Comparison of ENCODE assay signal across 9 cellular contexts in the genomic region with DNA sequence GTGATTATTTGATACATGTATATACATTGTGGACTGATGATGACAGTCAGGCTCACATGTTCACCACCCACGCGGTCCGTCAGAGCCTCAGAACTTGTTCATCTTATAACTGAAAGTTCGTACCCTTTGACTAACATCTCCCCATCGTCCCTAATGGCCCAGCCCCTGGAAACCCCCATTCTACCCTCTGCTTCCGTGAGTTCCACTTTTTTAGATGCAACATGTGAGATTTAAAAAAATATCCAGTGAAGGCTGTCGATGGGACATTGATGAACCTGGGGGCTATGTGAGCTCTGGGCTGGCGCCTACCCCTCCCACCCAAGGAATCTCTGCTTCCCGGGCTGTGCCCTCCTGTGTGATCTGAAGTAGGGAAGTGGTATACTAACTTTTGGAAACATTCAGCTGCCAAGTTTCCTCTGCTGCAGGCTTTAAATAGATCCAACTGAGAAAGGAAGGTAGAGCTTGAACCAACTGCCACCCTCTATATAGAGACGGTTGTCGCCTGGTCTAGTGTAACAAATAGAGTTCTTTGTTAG.
DNase-seq lines count a peak whose midpoint lies in the region; ATAC-seq lines count a peak whose summit lies in the region.
"Had no signal": no experiment of that assay in that cellular context is flagged by ENCODE, and none has a peak within 500 bp of the region (broad histone marks: within the 10 kb centered on the region; RNA-seq: fewer than 3 reads in every experiment).

No MANE protein-coding gene starts in this region.

- peak overlapping the region; percentile 95 for H3K27ac ChIP-seq in layer of hippocampus (ENCODE audit: low read depth, low read length)

- ATAC-seq in GM18909 (IDR thresholded peaks at IDR 0.05; ENCODE audit: poor library complexity, unreplicated experiment) (peak; percentile 63), HG03064 (IDR thresholded peaks at IDR 0.05; ENCODE audit: low read depth, unreplicated experiment) (peak; percentile 47)

- DNase-seq in activated CD4-positive, alpha-beta T cell treated with anti-CD3 and anti-CD28 coated beads, Interleukin-2, amount 50 U/mL, for 1 hour: peak; percentile 29
- DNase-seq in MG63: no peak
- DNase-seq in effector CD8-positive, alpha-beta T cell (lab: John Stamatoyannopoulos, UW): no peak
- DNase-seq in NCI-H1417 treated with DMSO at 0.1 percent for 48 hours (lab: John Stamatoyannopoulos, UW): no peak
- no peak for DNase-seq in NCI-H187 (lab: John Stamatoyannopoulos, UW)
- DNase-seq: IMR-90 had no signal

- H3K4me3 ChIP-seq in MG63: no peak overlapping the region

- H3K9me3 ChIP-seq in MG63: no peaks in the 10 kb centered on the region

- H3K27me3 ChIP-seq in layer of hippocampus (ENCODE audit: control insufficient read depth, insufficient read depth, low read length) (no peaks in the 10 kb centered on the region), MG63 (no peaks in the 10 kb centered on the region)

- H3K36me3 ChIP-seq in MG63: no peaks in the 10 kb centered on the region
